Comparison of ENCODE assay signal across 14 cellular contexts in genomic region chr11:14339356-14339755, GRCh38.
"Had no signal": no experiment of that assay in that cellular context is flagged by ENCODE, and none has a peak within 500 bp of the region (broad histone marks: within the 10 kb centered on the region; RNA-seq: fewer than 3 reads in every experiment).

No MANE protein-coding gene starts in this region.

- H3K36me3 ChIP-seq: cardiac muscle cell, colonic mucosa, right atrium auricular region had no signal

- H3K27ac ChIP-seq: cardiac muscle cell, colonic mucosa, right atrium auricular region had no signal

- DNase-seq: activated CD4-positive, alpha-beta memory T cell treated with anti-CD3 and anti-CD28 coated beads for 36 hours; activated CD8-positive, alpha-beta memory T cell treated with anti-CD3 and anti-CD28 coated beads, Interleukin-2, amount 50 U/mL, for 48 hours; colonic mucosa; effector CD4-positive, alpha-beta T cell; hippocampal formation; immature natural killer cell; left colon; mucosa of descending colon; natural killer cell; stimulated activated CD4-positive, alpha-beta T cell treated with anti-CD3 and anti-CD28 coated beads, Interleukin-1b, Interleukin-23, amount 100 ng/mL, for 48 hours; stimulated activated naive CD4-positive, alpha-beta T cell treated with Interleukin-2 at 50 U/mL for 16 hours; T-helper 9 cell had no signal

- H3K9me3 ChIP-seq: colonic mucosa, mucosa of descending colon, right atrium auricular region had no signal

- H3K27ac Mint-ChIP-seq: activated CD4-positive, alpha-beta memory T cell treated with anti-CD3 and anti-CD28 coated beads for 36 hours; natural killer cell had no signal

- H3K4me3 Mint-ChIP-seq: activated CD4-positive, alpha-beta memory T cell treated with anti-CD3 and anti-CD28 coated beads for 36 hours; immature natural killer cell; natural killer cell had no signal

- H3K4me1 ChIP-seq: colonic mucosa had no signal

- ATAC-seq: left colon, mucosa of descending colon, natural killer cell had no signal

- H3K27me3 Mint-ChIP-seq: activated CD4-positive, alpha-beta memory T cell treated with anti-CD3 and anti-CD28 coated beads for 36 hours had no signal

- H3K4me3 ChIP-seq: cardiac muscle cell, colonic mucosa, mucosa of descending colon, right atrium auricular region had no signal

- H3K27me3 ChIP-seq: cardiac muscle cell, colonic mucosa, right atrium auricular region had no signal
